Comparison of ENCODE assay signal across 1 cellular context in genomic region chr10:112951349-112952281, GRCh38.
TF ChIP-seq lines count a peak whose summit lies in the region.

No MANE protein-coding gene starts in this region.

TF ChIP-seq in HEK293, 187 proteins besides CTCF, POLR2A, EP300 and RAD21 (continued from another document and continues in another):
- no peak for TF ChIP-seq ZNF768 (tag by site-specific recombination; IDR thresholded peaks at IDR 0.05)
- TF ChIP-seq ZNF624 (tag by site-specific recombination; IDR thresholded peaks at IDR 0.05): no peak
- peak; percentile 99 for TF ChIP-seq PRDM1 (tag by site-specific recombination; IDR thresholded peaks at IDR 0.05)
- peak; percentile 63 for TF ChIP-seq KLF17 (tag by site-specific recombination; IDR thresholded peaks at IDR 0.05)
- peak; percentile 86 for TF ChIP-seq ZNF366 (tag by site-specific recombination; conservative IDR thresholded peaks at IDR 0.05)
- TF ChIP-seq ZNF211 (tag by site-specific recombination; IDR thresholded peaks at IDR 0.05; ENCODE audit: low read depth): no peak
- TF ChIP-seq, protein P1, sequence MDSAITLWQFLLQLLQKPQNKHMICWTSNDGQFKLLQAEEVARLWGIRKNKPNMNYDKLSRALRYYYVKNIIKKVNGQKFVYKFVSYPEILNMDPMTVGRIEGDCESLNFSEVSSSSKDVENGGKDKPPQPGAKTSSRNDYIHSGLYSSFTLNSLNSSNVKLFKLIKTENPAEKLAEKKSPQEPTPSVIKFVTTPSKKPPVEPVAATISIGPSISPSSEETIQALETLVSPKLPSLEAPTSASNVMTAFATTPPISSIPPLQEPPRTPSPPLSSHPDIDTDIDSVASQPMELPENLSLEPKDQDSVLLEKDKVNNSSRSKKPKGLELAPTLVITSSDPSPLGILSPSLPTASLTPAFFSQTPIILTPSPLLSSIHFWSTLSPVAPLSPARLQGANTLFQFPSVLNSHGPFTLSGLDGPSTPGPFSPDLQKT (IDR thresholded peaks at IDR 0.05; ENCODE audit: borderline replicate concordance, low read depth, low read length): no peak
- TF ChIP-seq ZNF146 (tag by site-specific recombination; IDR thresholded peaks at IDR 0.05): 0 out of 2 replicates have a peak, but pooled peaks have one; percentile 30
- no peak for TF ChIP-seq ZNF214 (tag by site-specific recombination; IDR thresholded peaks at IDR 0.05; ENCODE audit: borderline replicate concordance)
- TF ChIP-seq FEZF1 (tag by site-specific recombination; IDR thresholded peaks at IDR 0.05): peak; percentile 53; the same call in 1 of the 2 replicates
- TF ChIP-seq, protein P2, sequence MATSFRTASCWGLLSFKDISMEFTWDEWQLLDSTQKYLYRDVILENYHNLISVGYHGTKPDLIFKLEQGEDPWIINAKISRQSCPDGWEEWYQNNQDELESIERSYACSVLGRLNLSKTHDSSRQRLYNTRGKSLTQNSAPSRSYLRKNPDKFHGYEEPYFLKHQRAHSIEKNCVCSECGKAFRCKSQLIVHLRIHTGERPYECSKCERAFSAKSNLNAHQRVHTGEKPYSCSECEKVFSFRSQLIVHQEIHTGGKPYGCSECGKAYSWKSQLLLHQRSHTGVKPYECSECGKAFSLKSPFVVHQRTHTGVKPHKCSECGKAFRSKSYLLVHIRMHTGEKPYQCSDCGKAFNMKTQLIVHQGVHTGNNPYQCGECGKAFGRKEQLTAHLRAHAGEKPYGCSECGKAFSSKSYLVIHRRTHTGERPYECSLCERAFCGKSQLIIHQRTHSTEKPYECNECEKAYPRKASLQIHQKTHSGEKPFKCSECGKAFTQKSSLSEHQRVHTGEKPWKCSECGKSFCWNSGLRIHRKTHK (tag by site-specific recombination; IDR thresholded peaks at IDR 0.05): no peak
- TF ChIP-seq ZNF843 (tag by site-specific recombination; IDR thresholded peaks at IDR 0.05): 0 out of 2 replicates have a peak, but pooled peaks have one; percentile 47
- peak; percentile 18; the same call in 1 of the 2 replicates for TF ChIP-seq ZNF121 (tag by site-specific recombination; IDR thresholded peaks at IDR 0.05)
- peak; percentile 63; the same call in 1 of the 2 replicates for TF ChIP-seq GFI1B (tag by site-specific recombination; IDR thresholded peaks at IDR 0.05)
- no peak for TF ChIP-seq ZBTB21 (tag by site-specific recombination; IDR thresholded peaks at IDR 0.05)
- TF ChIP-seq MZF1 (tag by site-specific recombination; IDR thresholded peaks at IDR 0.05; ENCODE audit: borderline replicate concordance): peak; percentile 38; the same call in 1 of the 2 replicates
- TF ChIP-seq ZSCAN16 (tag by site-specific recombination; IDR thresholded peaks at IDR 0.05): 0 out of 2 replicates have a peak, but pooled peaks have one; percentile 63
- TF ChIP-seq ZBTB11 (tag by site-specific recombination; conservative IDR thresholded peaks at IDR 0.05; ENCODE audit: low read depth): peak; percentile 21; the same call in 1 of the 2 replicates
- TF ChIP-seq, protein P3, sequence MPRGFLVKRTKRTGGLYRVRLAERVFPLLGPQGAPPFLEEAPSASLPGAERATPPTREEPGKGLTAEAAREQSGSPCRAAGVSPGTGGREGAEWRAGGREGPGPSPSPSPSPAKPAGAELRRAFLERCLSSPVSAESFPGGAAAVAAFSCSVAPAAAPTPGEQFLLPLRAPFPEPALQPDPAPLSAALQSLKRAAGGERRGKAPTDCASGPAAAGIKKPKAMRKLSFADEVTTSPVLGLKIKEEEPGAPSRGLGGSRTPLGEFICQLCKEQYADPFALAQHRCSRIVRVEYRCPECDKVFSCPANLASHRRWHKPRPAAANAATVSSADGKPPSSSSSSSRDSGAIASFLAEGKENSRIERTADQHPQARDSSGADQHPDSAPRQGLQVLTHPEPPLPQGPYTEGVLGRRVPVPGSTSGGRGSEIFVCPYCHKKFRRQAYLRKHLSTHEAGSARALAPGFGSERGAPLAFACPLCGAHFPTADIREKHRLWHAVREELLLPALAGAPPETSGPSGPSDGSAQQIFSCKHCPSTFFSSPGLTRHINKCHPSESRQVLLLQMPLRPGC (tag by site-specific recombination; IDR thresholded peaks at IDR 0.05): no peak; the same call in 1 of the 2 replicates
- TF ChIP-seq ZNF274 (IDR thresholded peaks at IDR 0.05; ENCODE audit: low read length): no peak
- no peak for TF ChIP-seq ZNF274 (tag by site-specific recombination; IDR thresholded peaks at IDR 0.05; ENCODE audit: borderline replicate concordance)
- TF ChIP-seq ZNF341 (tag by site-specific recombination; IDR thresholded peaks at IDR 0.05; ENCODE audit: low read depth): peak; percentile 74
- TF ChIP-seq HOXC10 (CRISPR knock-in tag; IDR thresholded peaks at IDR 0.05): no peak
- TF ChIP-seq ZNF488 (tag by site-specific recombination; IDR thresholded peaks at IDR 0.05): no peak
- no peak for TF ChIP-seq ZNF175 (tag by site-specific recombination; IDR thresholded peaks at IDR 0.05)
- TF ChIP-seq ZNF416 (tag by site-specific recombination; IDR thresholded peaks at IDR 0.05): no peak
- peak; percentile 90 for TF ChIP-seq ZNF335 (tag by site-specific recombination; conservative IDR thresholded peaks at IDR 0.05)
- TF ChIP-seq GLIS1 (tag by site-specific recombination; IDR thresholded peaks at IDR 0.05): no peak
- peak; percentile 71; the same call in 1 of the 2 replicates for TF ChIP-seq ZNF391 (tag by site-specific recombination; IDR thresholded peaks at IDR 0.05; ENCODE audit: borderline replicate concordance, low read depth)
- no peak for TF ChIP-seq YY2 (tag by site-specific recombination; IDR thresholded peaks at IDR 0.05)
- peak; percentile 59 for TF ChIP-seq ZBTB26 (tag by site-specific recombination; optimal IDR thresholded peaks at IDR 0.05)
- TF ChIP-seq ZNF394 (tag by site-specific recombination; IDR thresholded peaks at IDR 0.05; ENCODE audit: borderline replicate concordance): peak; percentile 25; the same call in 1 of the 2 replicates
- TF ChIP-seq ZSCAN4 (tag by site-specific recombination; IDR thresholded peaks at IDR 0.05): no peak
- TF ChIP-seq ZNF132 (tag by site-specific recombination; IDR thresholded peaks at IDR 0.05; ENCODE audit: borderline replicate concordance): no peak
- no peak for TF ChIP-seq ZNF529 (tag by site-specific recombination; IDR thresholded peaks at IDR 0.05; ENCODE audit: insufficient replicate concordance)
- TF ChIP-seq ZNF169 (tag by site-specific recombination; IDR thresholded peaks at IDR 0.05): no peak
- TF ChIP-seq ZNF830 (tag by site-specific recombination; IDR thresholded peaks at IDR 0.05; ENCODE audit: low read depth): no peak
- no peak for TF ChIP-seq ZNF707 (tag by site-specific recombination; IDR thresholded peaks at IDR 0.05)
- TF ChIP-seq ZNF48 (tag by site-specific recombination; IDR thresholded peaks at IDR 0.05): no peak
- peak; percentile 69 for TF ChIP-seq KLF16 (tag by site-specific recombination; IDR thresholded peaks at IDR 0.05)
- TF ChIP-seq ZNF701 (tag by site-specific recombination; IDR thresholded peaks at IDR 0.05): no peak
- TF ChIP-seq PATZ1 (tag by site-specific recombination; IDR thresholded peaks at IDR 0.05): peak; percentile 78
- TF ChIP-seq ZFP3 (tag by site-specific recombination; IDR thresholded peaks at IDR 0.05; ENCODE audit: low read depth): no peak
- no peak for TF ChIP-seq ZNF433 (tag by site-specific recombination; IDR thresholded peaks at IDR 0.05; ENCODE audit: low read depth)
- TF ChIP-seq ZNF792 (tag by site-specific recombination; IDR thresholded peaks at IDR 0.05): no peak
- TF ChIP-seq SALL2 (tag by site-specific recombination; IDR thresholded peaks at IDR 0.05; ENCODE audit: borderline replicate concordance): no peak
- TF ChIP-seq ZNF10 (tag by site-specific recombination; IDR thresholded peaks at IDR 0.05): peak; percentile 46; the same call in 1 of the 2 replicates
- TF ChIP-seq ZSCAN23 (tag by site-specific recombination; IDR thresholded peaks at IDR 0.05): no peak
- no peak; the same call in 1 of the 2 replicates for TF ChIP-seq ZFHX2 (tag by site-specific recombination; conservative IDR thresholded peaks at IDR 0.05)
- TF ChIP-seq ZNF549 (tag by site-specific recombination; IDR thresholded peaks at IDR 0.05): no peak
- TF ChIP-seq, protein P4, sequence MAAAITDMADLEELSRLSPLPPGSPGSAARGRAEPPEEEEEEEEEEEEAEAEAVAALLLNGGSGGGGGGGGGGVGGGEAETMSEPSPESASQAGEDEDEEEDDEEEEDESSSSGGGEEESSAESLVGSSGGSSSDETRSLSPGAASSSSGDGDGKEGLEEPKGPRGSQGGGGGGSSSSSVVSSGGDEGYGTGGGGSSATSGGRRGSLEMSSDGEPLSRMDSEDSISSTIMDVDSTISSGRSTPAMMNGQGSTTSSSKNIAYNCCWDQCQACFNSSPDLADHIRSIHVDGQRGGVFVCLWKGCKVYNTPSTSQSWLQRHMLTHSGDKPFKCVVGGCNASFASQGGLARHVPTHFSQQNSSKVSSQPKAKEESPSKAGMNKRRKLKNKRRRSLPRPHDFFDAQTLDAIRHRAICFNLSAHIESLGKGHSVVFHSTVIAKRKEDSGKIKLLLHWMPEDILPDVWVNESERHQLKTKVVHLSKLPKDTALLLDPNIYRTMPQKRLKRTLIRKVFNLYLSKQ (tag by site-specific recombination; IDR thresholded peaks at IDR 0.05; ENCODE audit: borderline replicate concordance): no peak
- TF ChIP-seq ZNF558 (tag by site-specific recombination; IDR thresholded peaks at IDR 0.05): 0 out of 2 replicates have a peak, but pooled peaks have one; percentile 36
- TF ChIP-seq SCRT1 (tag by site-specific recombination; IDR thresholded peaks at IDR 0.05; ENCODE audit: borderline replicate concordance): no peak
- no peak for TF ChIP-seq ZNF133 (tag by site-specific recombination; IDR thresholded peaks at IDR 0.05)
